Comparison of ENCODE assay signal across 30 cellular contexts in the genomic region with DNA sequence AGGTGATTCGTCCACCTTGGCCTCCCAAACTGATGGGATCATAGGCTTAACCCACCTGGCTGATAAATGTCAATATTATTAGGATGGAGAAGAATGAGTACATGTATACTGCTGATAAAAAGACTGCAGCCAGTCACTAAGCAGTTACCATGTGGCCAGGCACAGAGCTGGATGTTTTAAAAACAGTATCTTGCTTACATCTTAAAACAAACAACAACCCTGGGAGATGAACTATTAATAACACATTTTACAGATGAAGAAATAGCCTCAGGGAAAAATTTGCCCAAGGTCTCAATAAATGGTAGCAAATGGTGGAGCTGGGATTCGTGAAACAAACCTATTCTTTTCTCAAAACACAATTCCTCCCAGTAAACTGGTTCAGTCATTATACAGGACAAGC. TPM values are rescaled to one million over a fixed set of nuclear protein-coding genes. Genes with fewer than 3 reads are reported as not detected.
"Had no signal": no experiment of that assay in that cellular context is flagged by ENCODE, and none has a peak within 500 bp of the region (broad histone marks: within the 10 kb centered on the region; RNA-seq: fewer than 3 reads in every experiment).

No MANE protein-coding gene starts in this region.

- DNase-seq: colonic mucosa; dermis blood vessel endothelial cell; effector memory CD4-positive, alpha-beta T cell; hypothalamus; immature natural killer cell; islet precursor cell; kidney glomerular epithelial cell; left colon; left ventricle myocardium superior; lower lobe of right lung; mucosa of descending colon; naive B cell; nucleus accumbens; psoas muscle; right cardiac atrium; sigmoid colon; stimulated activated CD4-positive, alpha-beta T cell treated with anti-CD3 and anti-CD28 coated beads, Interleukin-2, amount 100 ng/mL, for 24 hours; stimulated activated CD4-positive, alpha-beta T cell treated with anti-CD3 and anti-CD28 coated beads, Interleukin-4, amount 100 ng/mL, for 24 hours; stimulated activated naive CD4-positive, alpha-beta T cell treated with Interleukin-2 at 50 U/mL for 16 hours; stomach; thyroid gland; trophoblast cell had no signal

- H3K27me3 ChIP-seq: colonic mucosa, esophagus muscularis mucosa, sigmoid colon, stomach, thyroid gland had no signal

- H3K36me3 Mint-ChIP-seq: immature natural killer cell; memory B cell; naive B cell; natural killer cell treated with Interleukin-12 subunit alpha and Interleukin-12 subunit beta and Interleukin-15 and Interleukin-18, amount 100 ng/mL, for 72 hours; stimulated activated effector memory CD8-positive, alpha-beta T cell treated with anti-CD3 and anti-CD28 coated beads, Interleukin-12 subunit alpha, Interleukin-12 subunit beta, amount 100 ng/mL, for 72 hours had no signal

- H3K4me1 Mint-ChIP-seq: immature natural killer cell; memory B cell; stimulated activated effector memory CD8-positive, alpha-beta T cell treated with anti-CD3 and anti-CD28 coated beads, Interleukin-12 subunit alpha, Interleukin-12 subunit beta, amount 100 ng/mL, for 72 hours had no signal

- H3K9me3 Mint-ChIP-seq: immature natural killer cell; memory B cell; naive B cell; natural killer cell treated with Interleukin-12 subunit alpha and Interleukin-12 subunit beta and Interleukin-15 and Interleukin-18, amount 100 ng/mL, for 72 hours; stimulated activated effector memory CD8-positive, alpha-beta T cell treated with anti-CD3 and anti-CD28 coated beads, Interleukin-12 subunit alpha, Interleukin-12 subunit beta, amount 100 ng/mL, for 72 hours had no signal

- H3K4me3 ChIP-seq: colonic mucosa, esophagus muscularis mucosa, lower lobe of right lung, mucosa of descending colon, psoas muscle, sigmoid colon, stomach, thyroid gland had no signal

- FAIRE-seq: endothelial cell of umbilical vein, frontal cortex had no signal

- ATAC-seq: left colon; left ventricle myocardium superior; lower lobe of right lung; mucosa of descending colon; natural killer cell treated with Interleukin-12 subunit alpha and Interleukin-12 subunit beta and Interleukin-15 and Interleukin-18, amount 100 ng/mL, for 72 hours; psoas muscle; right cardiac atrium; stimulated activated effector memory CD8-positive, alpha-beta T cell treated with anti-CD3 and anti-CD28 coated beads, Interleukin-12 subunit alpha, Interleukin-12 subunit beta, amount 100 ng/mL, for 72 hours had no signal

- H3K4me1 ChIP-seq: colonic mucosa, lower lobe of right lung, psoas muscle had no signal

- H3K36me3 ChIP-seq: colonic mucosa, esophagus muscularis mucosa, lower lobe of right lung, sigmoid colon, stomach, thyroid gland had no signal

- H3K9me3 ChIP-seq: colonic mucosa, esophagus muscularis mucosa, lower lobe of right lung, mucosa of descending colon, psoas muscle, sigmoid colon, stomach, thyroid gland had no signal

- H3K4me3 Mint-ChIP-seq: immature natural killer cell; memory B cell; naive B cell; natural killer cell treated with Interleukin-12 subunit alpha and Interleukin-12 subunit beta and Interleukin-15 and Interleukin-18, amount 100 ng/mL, for 72 hours; stimulated activated effector memory CD8-positive, alpha-beta T cell treated with anti-CD3 and anti-CD28 coated beads, Interleukin-12 subunit alpha, Interleukin-12 subunit beta, amount 100 ng/mL, for 72 hours had no signal

- H3K27ac ChIP-seq: colonic mucosa, esophagus muscularis mucosa, lower lobe of right lung, psoas muscle, sigmoid colon, stomach, thyroid gland had no signal

- H3K27ac Mint-ChIP-seq: immature natural killer cell; memory B cell; naive B cell; natural killer cell treated with Interleukin-12 subunit alpha and Interleukin-12 subunit beta and Interleukin-15 and Interleukin-18, amount 100 ng/mL, for 72 hours; stimulated activated effector memory CD8-positive, alpha-beta T cell treated with anti-CD3 and anti-CD28 coated beads, Interleukin-12 subunit alpha, Interleukin-12 subunit beta, amount 100 ng/mL, for 72 hours had no signal

RNA-seq across cellular contexts. Expression of a gene that starts 18.1 kb away (rescaled TPM):
- polyA plus RNA-seq: immature natural killer cell had no signal

RNA-seq across cellular contexts. Expression of a gene that starts 52.7 kb away (rescaled TPM):
- total RNA-seq: epithelial cell of proximal tubule; frontal cortex; natural killer cell treated with Interleukin-12 subunit alpha and Interleukin-12 subunit beta and Interleukin-15 and Interleukin-18, amount 100 ng/mL, for 72 hours; skeletal muscle tissue had no signal
- polyA plus RNA-seq: immature natural killer cell had no signal
